9 cellular contexts compared by ENCODE assay signal in the genomic region with DNA sequence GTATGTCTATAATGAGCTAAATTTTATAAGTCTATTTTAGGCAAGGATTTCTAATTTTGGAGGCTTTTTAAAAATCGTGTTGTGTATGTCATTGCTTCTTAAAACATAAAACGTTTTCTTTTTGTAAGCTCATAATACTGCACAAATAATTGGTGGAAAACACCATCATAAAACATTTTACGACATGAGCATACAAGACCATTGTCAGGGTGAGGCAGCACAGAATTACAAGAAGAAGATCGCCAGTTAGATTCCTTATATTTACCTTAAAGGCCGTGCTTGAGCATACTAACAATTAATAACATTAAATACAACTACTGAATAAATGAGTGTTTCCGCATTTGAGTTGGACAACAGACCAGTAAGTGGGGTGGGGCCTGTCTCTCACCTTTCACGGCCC. TPM values are rescaled to one million over a fixed set of nuclear protein-coding genes. Genes with fewer than 3 reads are reported as not detected.
DNase-seq lines count a peak whose midpoint lies in the region; ATAC-seq and TF ChIP-seq lines count a peak whose summit lies in the region.
"Had no signal": no experiment of that assay in that cellular context is flagged by ENCODE, and none has a peak within 500 bp of the region (broad histone marks: within the 10 kb centered on the region; RNA-seq: fewer than 3 reads in every experiment).

No MANE protein-coding gene starts in this region.

- TF ChIP-seq CTCF in HFFc6 (IDR thresholded peaks at IDR 0.05) = no peak

- no peaks in the 10 kb centered on the region for H3K9me3 Mint-ChIP-seq in HFFc6
- H3K9me3 Mint-ChIP-seq in activated naive CD8-positive, alpha-beta T cell treated with anti-CD3 and anti-CD28 coated beads for 36 hours = no peaks in the 10 kb centered on the region
- no peaks in the 10 kb centered on the region for H3K9me3 Mint-ChIP-seq in stimulated activated effector memory CD8-positive, alpha-beta T cell treated with anti-CD3 and anti-CD28 coated beads, Interleukin-12 subunit alpha, Interleukin-12 subunit beta, amount 100 ng/mL, for 72 hours

- peak overlapping the region; percentile 56 for H3K4me3 Mint-ChIP-seq in HFFc6
- peak overlapping the region; percentile 35 for H3K4me3 Mint-ChIP-seq in activated naive CD8-positive, alpha-beta T cell treated with anti-CD3 and anti-CD28 coated beads for 36 hours
- peak overlapping the region; percentile 66 for H3K4me3 Mint-ChIP-seq in stimulated activated effector memory CD8-positive, alpha-beta T cell treated with anti-CD3 and anti-CD28 coated beads, Interleukin-12 subunit alpha, Interleukin-12 subunit beta, amount 100 ng/mL, for 72 hours

- no peak for DNase-seq in HFFc6
- DNase-seq in activated naive CD8-positive, alpha-beta T cell treated with anti-CD3 and anti-CD28 coated beads for 36 hours = no peak
- DNase-seq in stimulated activated effector memory CD8-positive, alpha-beta T cell treated with anti-CD3 and anti-CD28 coated beads, Interleukin-12 subunit alpha, Interleukin-12 subunit beta, amount 100 ng/mL, for 72 hours (ENCODE audit: low spot score in 2 of 2) = no peak
- no peak for DNase-seq in left lobe of liver (ENCODE audit: low spot score)
- DNase-seq in activated T-cell treated with anti-CD3 and anti-CD28 coated beads, Interleukin-2, amount 50 U/mL, for 1 hour = no peak
- DNase-seq: Karpas-422, SHP77 had no signal

- no peaks in the 10 kb centered on the region for H3K36me3 Mint-ChIP-seq in HFFc6 (ENCODE audit: low read depth)
- H3K36me3 Mint-ChIP-seq in activated naive CD8-positive, alpha-beta T cell treated with anti-CD3 and anti-CD28 coated beads for 36 hours = no peaks in the 10 kb centered on the region
- no peaks in the 10 kb centered on the region for H3K36me3 Mint-ChIP-seq in stimulated activated effector memory CD8-positive, alpha-beta T cell treated with anti-CD3 and anti-CD28 coated beads, Interleukin-12 subunit alpha, Interleukin-12 subunit beta, amount 100 ng/mL, for 72 hours

- no peaks in the 10 kb centered on the region for H3K9me3 ChIP-seq in iPS-18c (ENCODE audit: control insufficient read depth, insufficient read depth, low read length)

- H3K27ac Mint-ChIP-seq in HFFc6 = no peak overlapping the region; the same call in 1 of the 2 replicates
- no peak overlapping the region for H3K27ac Mint-ChIP-seq in activated naive CD8-positive, alpha-beta T cell treated with anti-CD3 and anti-CD28 coated beads for 36 hours
- H3K27ac Mint-ChIP-seq in stimulated activated effector memory CD8-positive, alpha-beta T cell treated with anti-CD3 and anti-CD28 coated beads, Interleukin-12 subunit alpha, Interleukin-12 subunit beta, amount 100 ng/mL, for 72 hours = no peak overlapping the region

- H3K4me1 Mint-ChIP-seq in HFFc6 (ENCODE audit: low read depth) = peaks cover 21% of the 10 kb centered on the region
- H3K4me1 Mint-ChIP-seq in activated naive CD8-positive, alpha-beta T cell treated with anti-CD3 and anti-CD28 coated beads for 36 hours = peaks cover 20% of the 10 kb centered on the region
- peaks cover 20% of the 10 kb centered on the region for H3K4me1 Mint-ChIP-seq in stimulated activated effector memory CD8-positive, alpha-beta T cell treated with anti-CD3 and anti-CD28 coated beads, Interleukin-12 subunit alpha, Interleukin-12 subunit beta, amount 100 ng/mL, for 72 hours

- peak overlapping the region; percentile 68 for H3K4me3 ChIP-seq in iPS-18c (ENCODE audit: insufficient read depth, low read depth, low read length)

- peaks cover 20% of the 10 kb centered on the region for H3K27me3 Mint-ChIP-seq in HFFc6 (ENCODE audit: insufficient read depth)
- H3K27me3 Mint-ChIP-seq in activated naive CD8-positive, alpha-beta T cell treated with anti-CD3 and anti-CD28 coated beads for 36 hours = peaks cover 83% of the 10 kb centered on the region

- ATAC-seq in stimulated activated effector memory CD8-positive, alpha-beta T cell treated with anti-CD3 and anti-CD28 coated beads, Interleukin-12 subunit alpha, Interleukin-12 subunit beta, amount 100 ng/mL, for 72 hours = no peak
- ATAC-seq in GM18907 (IDR thresholded peaks at IDR 0.05; ENCODE audit: unreplicated experiment) = no peak
- no peak for ATAC-seq in left lobe of liver

RNA-seq across cellular contexts. Expression of a gene that starts 19.1 kb away (rescaled TPM):
- total RNA-seq in HFFc6 (2021; fragmentation: NEBNext Ultra II Directional; extraction: Animal tissue kit (Norgen Biotek cat#: 25700)) = not detected
- not detected for total RNA-seq in activated naive CD8-positive, alpha-beta T cell treated with anti-CD3 and anti-CD28 coated beads for 36 hours
- total RNA-seq in left lobe of liver = not detected
